In the genomic region with DNA sequence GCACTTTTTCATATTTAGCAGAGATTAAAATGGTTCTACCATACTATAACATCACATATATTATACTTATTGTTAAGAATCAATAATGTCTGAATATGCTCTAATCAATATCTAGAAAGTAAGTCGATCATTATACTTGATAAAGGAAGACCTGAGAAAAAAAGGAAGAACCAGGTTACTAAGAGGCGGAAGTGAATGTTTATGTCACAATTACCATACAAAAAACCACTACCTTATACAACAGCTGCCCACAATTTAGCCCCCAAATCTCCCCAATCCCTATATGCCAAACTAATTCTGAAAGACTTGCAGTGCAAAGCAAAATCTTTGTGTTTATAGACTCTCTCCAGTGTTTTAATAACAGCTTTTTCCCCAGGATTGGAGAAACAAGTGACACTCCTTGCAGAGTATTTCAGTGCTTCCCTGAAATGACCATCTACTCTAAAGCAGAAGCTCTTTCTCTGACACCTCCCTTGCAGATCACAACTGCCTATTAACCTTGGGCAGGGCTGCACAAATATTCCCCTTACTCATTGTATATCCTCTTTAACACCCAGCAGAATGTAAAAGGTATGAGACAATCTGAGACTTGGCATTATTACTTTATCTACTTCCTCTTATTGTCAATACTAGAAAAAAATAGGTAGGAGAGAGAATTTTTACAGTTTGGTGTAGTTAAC, we compare ENCODE assay signal across 1 cellular context.
TF ChIP-seq lines count a peak whose summit lies in the region.

No MANE protein-coding gene starts in this region.

TF ChIP-seq in HCT116, 20 proteins besides CTCF, POLR2A, EP300 and RAD21 (continued from another document):
- TF ChIP-seq ZBTB33 (IDR thresholded peaks at IDR 0.05; ENCODE audit: extremely low read depth, insufficient replicate concordance, low read length) = no peak
- TF ChIP-seq EZH2phosphoT487 (IDR thresholded peaks at IDR 0.05; ENCODE audit: borderline replicate concordance) = no peak
- TF ChIP-seq ELF1 (IDR thresholded peaks at IDR 0.05; ENCODE audit: borderline replicate concordance, low read depth) = no peak
